9 cellular contexts compared by ENCODE assay signal in the genomic region with DNA sequence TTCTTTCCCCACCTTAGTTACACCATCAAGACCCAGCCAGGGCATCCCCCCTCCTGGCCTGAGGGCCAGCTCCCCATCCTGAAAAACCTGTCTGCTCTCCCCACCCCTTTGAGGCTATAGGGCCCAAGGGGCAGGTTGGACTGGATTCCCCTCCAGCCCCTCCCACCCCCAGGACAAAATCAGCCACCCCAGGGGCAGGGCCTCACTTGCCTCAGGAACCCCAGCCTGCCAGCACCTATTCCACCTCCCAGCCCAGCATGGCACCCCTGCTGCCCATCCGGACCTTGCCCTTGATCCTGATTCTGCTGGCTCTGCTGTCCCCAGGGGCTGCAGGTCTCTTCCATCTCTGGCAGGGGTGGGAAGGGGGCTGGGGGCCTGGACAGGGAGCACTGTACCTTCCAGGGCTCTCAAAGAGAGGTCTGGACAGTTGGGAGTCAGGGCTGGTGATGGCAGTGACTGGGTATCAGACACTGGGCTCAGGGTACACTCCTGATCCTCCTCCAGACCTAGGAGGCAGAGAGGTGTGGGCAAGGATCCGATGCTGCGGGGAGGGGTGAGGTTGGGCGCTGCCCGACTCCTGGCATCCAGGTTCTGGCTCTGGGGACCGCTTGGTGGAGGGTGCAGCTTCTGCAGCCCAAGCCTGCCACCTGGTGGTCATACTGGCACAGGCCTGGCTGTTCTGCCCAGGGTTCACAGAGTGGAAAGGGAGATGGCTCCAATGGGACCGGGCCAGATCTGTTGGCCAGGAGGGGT. TPM values are rescaled to one million over a fixed set of nuclear protein-coding genes. Genes with fewer than 3 reads are reported as not detected.
DNase-seq lines count a peak whose midpoint lies in the region; TF ChIP-seq lines count a peak whose summit lies in the region.
"Had no signal": no experiment of that assay in that cellular context is flagged by ENCODE, and none has a peak within 500 bp of the region (broad histone marks: within the 10 kb centered on the region; RNA-seq: fewer than 3 reads in every experiment).

A gene (plus strand): TSS at position 205 of the 753 bp plus-strand sequence. CDS start 53 bp downstream, at position 258.

- DNase-seq in NCI-H1694 (lab: John Stamatoyannopoulos, UW) (peak; percentile 1), NCI-H1694 treated with DMSO at 0.1 percent for 48 hours (lab: John Stamatoyannopoulos, UW) (no peak), HK-2 (ENCODE audit: unreplicated experiment) (peak; percentile 79), NT2/D1 (ENCODE audit: low read depth, low spot score) (peak; percentile 76), endodermal cell (peak; percentile 98), mesothelial cell of epicardium (ENCODE audit: low spot score in 2 of 2, unreplicated experiment in 2 of 2) (peak; percentile 79 to 94)
- DNase-seq in activated CD8-positive, alpha-beta memory T cell treated with anti-CD3 and anti-CD28 coated beads for 48 hours (ENCODE audit: low read depth in 2 of 3, low spot score in 2 of 3) = peak; percentile 58 to 89 (median 81)
- peak; percentile 79 to 82 for DNase-seq in stimulated activated CD8-positive, alpha-beta memory T cell treated with anti-CD3 and anti-CD28 coated beads, Interleukin-4, amount 100 ng/mL, for 1 hour (ENCODE audit: low read depth in 2 of 2, low spot score in 1 of 2)

- H3K27ac Mint-ChIP-seq in endodermal cell (no peak within 1 kb of the TSS), mesothelial cell of epicardium (no peak within 1 kb of the TSS)

- no peaks in the 10 kb centered on the region for H3K9me3 ChIP-seq in NT2/D1 (ENCODE audit: insufficient read depth, low read length)
- H3K9me3 ChIP-seq in endodermal cell (ENCODE audit: control insufficient read depth, low read length) = no peaks in the 10 kb centered on the region

- H3K27me3 ChIP-seq in NT2/D1 (ENCODE audit: insufficient read depth, insufficient read length) (peaks cover 10% of the 10 kb centered on the region), endodermal cell (ENCODE audit: control insufficient read depth, insufficient read depth, low read length, poor library complexity, severe bottlenecking) (peaks cover 21% of the 10 kb centered on the region)

- TF ChIP-seq CTCF in endodermal cell (conservative IDR thresholded peaks at IDR 0.05) (peak; percentile 98), mesothelial cell of epicardium (IDR thresholded peaks at IDR 0.05; ENCODE audit: unreplicated experiment) (peak; percentile 90)

- no peak within 1 kb of the TSS for H3K4me3 Mint-ChIP-seq in endodermal cell
- no peak within 1 kb of the TSS for H3K4me3 Mint-ChIP-seq in mesothelial cell of epicardium

- no peak within 1 kb of the TSS for H3K4me3 ChIP-seq in NT2/D1 (ENCODE audit: insufficient read length, low read depth)
- no peak within 1 kb of the TSS for H3K4me3 ChIP-seq in endodermal cell (ENCODE audit: low read length)

- H3K9ac ChIP-seq in NT2/D1 (ENCODE audit: insufficient read length, low read depth) = no peak within 1 kb of the TSS
- no peak within 1 kb of the TSS for H3K9ac ChIP-seq in endodermal cell (ENCODE audit: extremely low read depth, low read length, poor library complexity, severe bottlenecking)

- H3K4me1 Mint-ChIP-seq in endodermal cell = peaks cover 3% of the 10 kb centered on the region
- peaks cover 14% of the 10 kb centered on the region for H3K4me1 Mint-ChIP-seq in mesothelial cell of epicardium

- H3K4me1 ChIP-seq in NT2/D1 (ENCODE audit: insufficient read depth, insufficient read length) (peaks cover 3% of the 10 kb centered on the region), endodermal cell (ENCODE audit: control insufficient read depth, insufficient read depth, low read length) (no peaks in the 10 kb centered on the region)

- H3K27me3 Mint-ChIP-seq in endodermal cell (ENCODE audit: insufficient read depth) (peaks cover 61% of the 10 kb centered on the region), mesothelial cell of epicardium (ENCODE audit: low read depth) (peaks cover 19% of the 10 kb centered on the region)

- H3K9me3 Mint-ChIP-seq in endodermal cell (no peaks in the 10 kb centered on the region), mesothelial cell of epicardium (no peaks in the 10 kb centered on the region)

- H3K36me3 Mint-ChIP-seq in endodermal cell (ENCODE audit: low read depth) (no peaks in the 10 kb centered on the region), mesothelial cell of epicardium (no peaks in the 10 kb centered on the region)

- no peak within 1 kb of the TSS for H3K27ac ChIP-seq in endodermal cell (ENCODE audit: low read depth, low read length)

- WGBS in endodermal cell (ENCODE audit: insufficient coverage in 1 of 2, insufficient read length in 1 of 2), 2 experiments = 15 to 17% methylated on average over 5 to 7 of the region's 7 CpGs

- H3K36me3 ChIP-seq in NT2/D1 (ENCODE audit: insufficient read depth, insufficient read length, low read length) = no peaks in the 10 kb centered on the region
- no peaks in the 10 kb centered on the region for H3K36me3 ChIP-seq in endodermal cell (ENCODE audit: control insufficient read depth, insufficient read depth, low read length)

RNA-seq across cellular contexts. Expression of the gene that starts here (rescaled TPM):
- total RNA-seq in endodermal cell = under 1 TPM in 1 of 2 donors, not detected in 1; 0.38 TPM
- 0.36 TPM for polyA plus RNA-seq in endodermal cell (2013, experiment 1 of 2)
- polyA plus RNA-seq in endodermal cell (2013, experiment 2 of 2) = 0.54 TPM
- 2.2 to 3.0 TPM (median 2.7 TPM) in 3 replicates for total RNA-seq in mesothelial cell of epicardium
- total RNA-seq: temporal lobe had no signal

Comparison
In these comparisons a context has a peak if more than half of its experiments do, and no peak if none do; other contexts are left out.
1. Peak in DNase-seq in endodermal cell; RNA of the gene not detected or under 1 TPM.